8 cellular contexts compared by ENCODE assay signal in the genomic region with DNA sequence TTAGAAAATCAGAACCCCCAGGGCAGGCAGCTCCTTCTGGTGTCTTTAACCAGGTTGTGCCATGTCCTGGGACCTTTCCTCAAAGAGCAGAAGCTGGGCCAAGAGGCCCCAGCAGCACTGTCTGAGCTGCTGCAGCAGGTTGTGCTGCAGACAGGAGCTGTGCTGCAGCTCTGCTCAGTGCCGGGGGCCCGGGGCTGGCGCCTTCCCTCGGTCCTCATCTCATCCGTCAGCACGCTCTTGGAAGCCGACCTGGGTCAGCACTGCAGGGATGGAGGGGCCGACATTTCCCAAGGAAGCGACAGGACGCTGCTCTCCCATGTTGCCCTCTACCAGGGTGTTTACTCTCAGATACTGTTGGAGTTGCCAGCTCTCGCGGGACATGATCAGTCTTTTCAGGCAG.
"Had no signal": no experiment of that assay in that cellular context is flagged by ENCODE, and none has a peak within 500 bp of the region (broad histone marks: within the 10 kb centered on the region; RNA-seq: fewer than 3 reads in every experiment).

No MANE protein-coding gene starts in this region.

- FAIRE-seq: G401.6, GM12878, GM12891, GM12892, GM18507, GM19239 had no signal

- ATAC-seq: GM12878 had no signal

- H3K4me3 ChIP-seq: GM12878 had no signal

- DNase-seq: GDM1, GF-D8 had no signal
